Comparison of ENCODE assay signal across 14 cellular contexts in genomic region chr5:141680178-141680577, GRCh38. TPM values are rescaled to one million over a fixed set of nuclear protein-coding genes. Genes with fewer than 3 reads are reported as not detected.
DNase-seq lines count a peak whose midpoint lies in the region; ATAC-seq, FAIRE-seq and TF ChIP-seq lines count a peak whose summit lies in the region.
"Had no signal": no experiment of that assay in that cellular context is flagged by ENCODE, and none has a peak within 500 bp of the region (broad histone marks: within the 10 kb centered on the region; RNA-seq: fewer than 3 reads in every experiment).

No MANE protein-coding gene starts in this region.

- H2BK12ac ChIP-seq in neuronal stem cell (ENCODE audit: low read length), result no peak overlapping the region

- peak overlapping the region; percentile 95 for H3K18ac ChIP-seq in neuronal stem cell (ENCODE audit: low read length)

- H4K20me1 ChIP-seq in BLaER1 (no peaks in the 10 kb centered on the region), PC-3 (ENCODE audit: low read length) (no peaks in the 10 kb centered on the region)

- DNase-seq in PC-3 (no peak), esophagus squamous epithelium (lab: John Stamatoyannopoulos, UW) (no peak), neuronal stem cell (ENCODE audit: low spot score) (no peak), OCI-M2 (lab: John Stamatoyannopoulos, UW; ENCODE audit: unreplicated experiment) (no peak), frontal cortex (ENCODE audit: low spot score in 2 of 2) (no peak), HuH-7 (ENCODE audit: low spot score) (no peak)
- DNase-seq: activated naive CD4-positive, alpha-beta T cell treated with Interleukin-2 at 50 U/mL for 16 hours; aorta; Caco-2; NCI-H2029; NCI-H524 had no signal

- H3K4me2 ChIP-seq in BLaER1 (peak overlapping the region; percentile 94; the same call in 1 of the 2 replicates), PC-3 (ENCODE audit: low read length) (peak overlapping the region; percentile 88), neuronal stem cell (ENCODE audit: insufficient read depth, low read length, poor library complexity, severe bottlenecking) (peak overlapping the region; percentile 49)

- no TSS peak for BruUV-seq in PC-3 (replicated peaks; lab: Mats Ljungman, UMichigan)

- H3K4me1 ChIP-seq in BLaER1, result peaks cover 53% of the 10 kb centered on the region
- H3K4me1 ChIP-seq in PC-3 (ENCODE audit: insufficient read depth, low read length), result peaks cover 33% of the 10 kb centered on the region
- peaks cover 17 to 48% (median 18%) of the 10 kb centered on the region in 3 donors for H3K4me1 ChIP-seq in esophagus squamous epithelium
- peaks cover 27 to 31% of the 10 kb centered on the region in 2 donors for H3K4me1 ChIP-seq in neuronal stem cell (ENCODE audit: control insufficient read depth in 2 of 2, insufficient read depth in 1 of 2, low read depth in 1 of 2, low read length in 2 of 2)

- FAIRE-seq in frontal cortex (lab: Jason Lieb, UNC), result no peak

- H2BK15ac ChIP-seq in neuronal stem cell (ENCODE audit: low read length), result peak overlapping the region; percentile 76

- H3K36me3 ChIP-seq in BLaER1, result no peaks in the 10 kb centered on the region
- no peaks in the 10 kb centered on the region for H3K36me3 ChIP-seq in PC-3 (ENCODE audit: low read depth, low read length)
- no peaks in the 10 kb centered on the region for H3K36me3 ChIP-seq in esophagus squamous epithelium
- peaks cover 0 to 18% of the 10 kb centered on the region in 2 donors for H3K36me3 ChIP-seq in neuronal stem cell (replicated peaks in 1 of 2; ENCODE audit: control insufficient read depth in 2 of 2, insufficient read depth in 2 of 2, low read length in 2 of 2)

- H4K8ac ChIP-seq in neuronal stem cell (ENCODE audit: low read depth, low read length), result peak overlapping the region; percentile 88

- H2AFZ ChIP-seq in PC-3 (ENCODE audit: low read length) (no peak overlapping the region), neuronal stem cell (ENCODE audit: low read length) (peak overlapping the region; percentile 85)

- no peak overlapping the region for H3K9ac ChIP-seq in BLaER1
- H3K9ac ChIP-seq in PC-3 (ENCODE audit: low read length), result no peak overlapping the region
- peak overlapping the region; percentile 91 for H3K9ac ChIP-seq in neuronal stem cell (ENCODE audit: low read depth, low read length, poor library complexity)

- peak overlapping the region; percentile 64 for H2BK120ac ChIP-seq in neuronal stem cell (ENCODE audit: low read depth, low read length)

- H3K9me3 ChIP-seq in BLaER1 (no peaks in the 10 kb centered on the region), PC-3 (ENCODE audit: low read length) (no peaks in the 10 kb centered on the region), esophagus squamous epithelium (no peaks in the 10 kb centered on the region), neuronal stem cell (replicated peaks in 1 of 2; ENCODE audit: control insufficient read depth in 2 of 2, insufficient read depth in 1 of 2, low read depth in 1 of 2, low read length in 2 of 2) (no peaks in the 10 kb centered on the region)
- H3K9me3 ChIP-seq: Caco-2 had no signal

- H3K23ac ChIP-seq in neuronal stem cell (ENCODE audit: low read depth, low read length, poor library complexity), result no peak overlapping the region

- no peak overlapping the region for H4K91ac ChIP-seq in neuronal stem cell (ENCODE audit: low read depth, low read length, poor library complexity)

- H2AK5ac ChIP-seq in neuronal stem cell (ENCODE audit: low read depth, low read length), result peak overlapping the region; percentile 97

- H3K4me3 ChIP-seq in BLaER1, result no peak overlapping the region
- no peak overlapping the region for H3K4me3 ChIP-seq in PC-3 (ENCODE audit: low read length)
- H3K4me3 ChIP-seq in esophagus squamous epithelium, result peak overlapping the region in 3 of 4 donors; percentile 0 to 77 (median 15)
- H3K4me3 ChIP-seq in neuronal stem cell (ENCODE audit: low read length in 2 of 2), result peak overlapping the region in 1 of 2 donors; percentile 54

- POLR2A ChIA-PET in PC-3 (lab: Charles Lee; ENCODE audit: unreplicated experiment), result no interaction called here

- peaks cover 4% of the 10 kb centered on the region for H3F3A ChIP-seq in PC-3 (ENCODE audit: low read length, unreplicated experiment)

- no peak for TF ChIP-seq POLR2A in esophagus squamous epithelium (IDR thresholded peaks at IDR 0.05)

- H3K27me3 ChIP-seq in BLaER1 (no peaks in the 10 kb centered on the region), PC-3 (ENCODE audit: low read length) (no peaks in the 10 kb centered on the region), esophagus squamous epithelium (no peaks in the 10 kb centered on the region), neuronal stem cell (ENCODE audit: control insufficient read depth in 3 of 3, insufficient read depth in 3 of 3, low read depth in 1 of 3, low read length in 3 of 3) (no peaks in the 10 kb centered on the region)

- intact Hi-C loops in PC-3 (cut with micrococcal nuclease) (no loop called here), esophagus squamous epithelium (cut with DNase I) (no loop called here)

- no CpG with 5 or more reads among the region's 16 CpGs for WGBS in esophagus squamous epithelium, 2 donors
- no CpG with 5 or more reads among the region's 16 CpGs for WGBS in neuronal stem cell (ENCODE audit: extremely low coverage in 2 of 2, insufficient read length in 2 of 2, insufficient replicate concordance in 1 of 2), 2 donors

- H3K27ac ChIP-seq in BLaER1 (no peak overlapping the region), PC-3 (ENCODE audit: low read length) (no peak overlapping the region), esophagus squamous epithelium (peak overlapping the region in 2 of 4 donors; percentile 68 to 93), neuronal stem cell (replicated peaks; ENCODE audit: low read length) (peak overlapping the region; percentile 84)

- CTCF ChIA-PET in PC-3 (lab: Charles Lee), result no interaction called here

- TF ChIP-seq CTCF in PC-3 (conservative IDR thresholded peaks at IDR 0.05; ENCODE audit: low read depth, low read length) (no peak), esophagus squamous epithelium (IDR thresholded peaks at IDR 0.05) (no peak)

- no peak for ATAC-seq in PC-3
- no peak for ATAC-seq in HG03135 (IDR thresholded peaks at IDR 0.05; ENCODE audit: unreplicated experiment)

- H3K79me2 ChIP-seq in PC-3 (ENCODE audit: low read length), result peaks cover 9% of the 10 kb centered on the region

- no peaks in the 10 kb centered on the region for H3K9me2 ChIP-seq in PC-3 (replicated peaks; ENCODE audit: low read length)

- H3K4ac ChIP-seq in neuronal stem cell (ENCODE audit: low read length), result peak overlapping the region; percentile 60

- H2BK5ac ChIP-seq in neuronal stem cell (ENCODE audit: low read length), result peak overlapping the region; percentile 93

- H3K79me1 ChIP-seq in neuronal stem cell (ENCODE audit: low read depth, low read length), result peaks cover 10% of the 10 kb centered on the region

- peak overlapping the region; percentile 98 for H3K14ac ChIP-seq in neuronal stem cell (ENCODE audit: low read length)

RNA-seq across cellular contexts. Expression of gene ARAP3, which starts 1.9 kb away (rescaled TPM):
- total RNA-seq in PC-3 (2014; rRNA removed) (7.1 and 14.2 TPM in 2 replicates), esophagus squamous epithelium (1 to 10 TPM; 1.1 to 5.9 (median 2.4) TPM), frontal cortex (2.4 TPM)
- polyA plus RNA-seq in neuronal stem cell (2013, experiment 1 of 2), result 19.7 TPM
- polyA plus RNA-seq in neuronal stem cell (2013, experiment 2 of 2), result 19.5 TPM
- polyA plus RNA-seq: IgD-negative memory B cell had no signal

RNA-seq across cellular contexts. Expression of gene FCHSD1, which starts 29.0 kb away (rescaled TPM):
- total RNA-seq in PC-3 (2014; rRNA removed), result 17.2 and 22.7 TPM in 2 replicates
- total RNA-seq in esophagus squamous epithelium, result 10 to 100 TPM in 2 of 4 donors, 1 to 10 TPM in 2; 6.0 to 27.7 (median 10.4) TPM
- 11.3 TPM for polyA plus RNA-seq in neuronal stem cell (2013, experiment 1 of 2)
- polyA plus RNA-seq in neuronal stem cell (2013, experiment 2 of 2), result 10.9 TPM
- total RNA-seq in frontal cortex, result 0.82 TPM

RNA-seq across cellular contexts. Expression of gene RELL2, which starts 43.4 kb away (rescaled TPM):
- 4.1 and 5.6 TPM in 2 replicates for total RNA-seq in PC-3 (2014; rRNA removed)
- total RNA-seq in esophagus squamous epithelium, result 10 to 100 TPM in 1 of 4 donors, 1 to 10 TPM in 3; 4.3 to 10.4 (median 6.4) TPM
- 2.6 TPM for polyA plus RNA-seq in neuronal stem cell (2013, experiment 1 of 2)
- polyA plus RNA-seq in neuronal stem cell (2013, experiment 2 of 2), result 2.5 TPM
- 7.3 TPM for total RNA-seq in frontal cortex

RNA-seq across cellular contexts. Expression of gene HDAC3, which starts 43.5 kb away (rescaled TPM):
- total RNA-seq in PC-3 (2014; rRNA removed) (66.8 and 82.9 TPM in 2 replicates), esophagus squamous epithelium (10 to 100 TPM; 33.0 to 60.8 (median 40.4) TPM), frontal cortex (44.8 TPM)
- polyA plus RNA-seq in neuronal stem cell (2013, experiment 1 of 2), result 61.4 TPM
- polyA plus RNA-seq in neuronal stem cell (2013, experiment 2 of 2), result 61.9 TPM

Comparison
In these comparisons a context has a peak if more than half of its experiments do, and no peak if none do; other contexts are left out.
1. H3K4me3 ChIP-seq: peak in esophagus squamous epithelium (3 of 4); none in BLaER1 (single experiment) and PC-3 (single experiment).
2. Peak in every context shown above with its lines, with median percentiles within 50 percentile points of each other: H3K4me2 ChIP-seq.